9 cellular contexts compared by ENCODE assay signal in genomic region chr13:114235697-114236096, GRCh38. TPM values are rescaled to one million over a fixed set of nuclear protein-coding genes. Genes with fewer than 3 reads are reported as not detected.
DNase-seq lines count a peak whose midpoint lies in the region; ATAC-seq, FAIRE-seq and TF ChIP-seq lines count a peak whose summit lies in the region.
"Had no signal": no experiment of that assay in that cellular context is flagged by ENCODE, and none has a peak within 500 bp of the region (broad histone marks: within the 10 kb centered on the region; RNA-seq: fewer than 3 reads in every experiment).

No MANE protein-coding gene starts in this region.

- no peak for DNase-seq in activated CD4-positive, alpha-beta T cell treated with anti-CD3 and anti-CD28 coated beads, Interleukin-2, amount 10 ng/mL, durations not matched to agents 24 days and 14 days
- DNase-seq in activated CD4-positive, alpha-beta T cell treated with anti-CD3 and anti-CD28 coated beads for 4 hours = no peak
- no peak for DNase-seq in activated naive CD4-positive, alpha-beta T cell treated with anti-CD3 and anti-CD28 coated beads, Interleukin-2, amount 50 U/mL, for 72 hours (ENCODE audit: low spot score in 2 of 2)
- DNase-seq in kidney (no peak), testis (no peak), anterior cingulate cortex (lab: John Stamatoyannopoulos, UW) (no peak), SKM-1 (lab: John Stamatoyannopoulos, UW; ENCODE audit: unreplicated experiment) (no peak), MV-4-11 (lab: John Stamatoyannopoulos, UW) (no peak)

- peaks cover 4 to 24% of the 10 kb centered on the region in 2 donors for H3K36me3 ChIP-seq in kidney (ENCODE audit: control insufficient read depth in 1 of 2, insufficient read depth in 2 of 2, low read length in 2 of 2)
- no peaks in the 10 kb centered on the region for H3K36me3 ChIP-seq in testis (ENCODE audit: low read depth, missing control alignments)

- 7% methylated on average over 10 of the region's 10 CpGs for WGBS in testis, 2 donors

- TF ChIP-seq CTCF in kidney (IDR thresholded peaks at IDR 0.05; ENCODE audit: borderline replicate concordance, extremely low read depth, insufficient read depth) (no peak), testis (IDR thresholded peaks at IDR 0.05) (no peak)

- H3K36me3 Mint-ChIP-seq in activated CD4-positive, alpha-beta T cell treated with anti-CD3 and anti-CD28 coated beads, Interleukin-2, amount 10 ng/mL, durations not matched to agents 24 days and 14 days (ENCODE audit: low read depth) = peaks cover 34% of the 10 kb centered on the region
- peaks cover 28 to 29% of the 10 kb centered on the region in 2 donors for H3K36me3 Mint-ChIP-seq in activated naive CD4-positive, alpha-beta T cell treated with anti-CD3 and anti-CD28 coated beads, Interleukin-2, amount 50 U/mL, for 72 hours

- no peaks in the 10 kb centered on the region for H3K27me3 Mint-ChIP-seq in activated CD4-positive, alpha-beta T cell treated with anti-CD3 and anti-CD28 coated beads, Interleukin-2, amount 10 ng/mL, durations not matched to agents 24 days and 14 days

- no peaks in the 10 kb centered on the region for H3K9me3 ChIP-seq in kidney (ENCODE audit: control insufficient read depth in 1 of 2, low read length in 2 of 2)
- H3K9me3 ChIP-seq in testis = no peaks in the 10 kb centered on the region

- H3K27ac ChIP-seq in kidney (ENCODE audit: low read depth in 2 of 2, low read length in 2 of 2) = no peak overlapping the region
- H3K27ac ChIP-seq in testis = peak overlapping the region in 1 of 2 donors; percentile 86

- peak overlapping the region; percentile 68 to 74 for H3K4me3 ChIP-seq in kidney (ENCODE audit: low read length in 2 of 2)
- H3K4me3 ChIP-seq in testis = peak overlapping the region; percentile 88 to 96

- TF ChIP-seq POLR2A in testis (IDR thresholded peaks at IDR 0.05) = no peak

- peak overlapping the region; percentile 92 for H3K27ac Mint-ChIP-seq in activated CD4-positive, alpha-beta T cell treated with anti-CD3 and anti-CD28 coated beads, Interleukin-2, amount 10 ng/mL, durations not matched to agents 24 days and 14 days
- peak overlapping the region; percentile 85 to 92 for H3K27ac Mint-ChIP-seq in activated naive CD4-positive, alpha-beta T cell treated with anti-CD3 and anti-CD28 coated beads, Interleukin-2, amount 50 U/mL, for 72 hours

- peak overlapping the region; percentile 52 to 74 for H3K9ac ChIP-seq in kidney (ENCODE audit: low read length in 2 of 2)

- H3K4me3 Mint-ChIP-seq in activated CD4-positive, alpha-beta T cell treated with anti-CD3 and anti-CD28 coated beads, Interleukin-2, amount 10 ng/mL, durations not matched to agents 24 days and 14 days = peak overlapping the region; percentile 92

- ATAC-seq in activated naive CD4-positive, alpha-beta T cell treated with anti-CD3 and anti-CD28 coated beads, Interleukin-2, amount 50 U/mL, for 72 hours = no peak

- intact Hi-C loops in activated CD4-positive, alpha-beta T cell treated with anti-CD3 and anti-CD28 coated beads, Interleukin-2, amount 10 ng/mL, durations not matched to agents 24 days and 14 days (cut with micrococcal nuclease) = loop anchor here (1.0 to 2.0 kb wide), 6 partner anchors 46 to 745 kb away; partner anchors contain the start of genes DCUN1D2 and UPF3A
- intact Hi-C loops in kidney (cut with DNase I) = no loop called here
- intact Hi-C loops in testis (cut with DNase I; ENCODE audit: low total_unique reads) = no loop called here

- no peaks in the 10 kb centered on the region for H3K9me3 Mint-ChIP-seq in activated CD4-positive, alpha-beta T cell treated with anti-CD3 and anti-CD28 coated beads, Interleukin-2, amount 10 ng/mL, durations not matched to agents 24 days and 14 days
- peaks cover 0 to 4% of the 10 kb centered on the region in 2 donors for H3K9me3 Mint-ChIP-seq in activated naive CD4-positive, alpha-beta T cell treated with anti-CD3 and anti-CD28 coated beads, Interleukin-2, amount 50 U/mL, for 72 hours

- no peaks in the 10 kb centered on the region for H3K27me3 ChIP-seq in testis

- H3K4me1 Mint-ChIP-seq in activated CD4-positive, alpha-beta T cell treated with anti-CD3 and anti-CD28 coated beads, Interleukin-2, amount 10 ng/mL, durations not matched to agents 24 days and 14 days = peaks cover 17% of the 10 kb centered on the region

- no peak for FAIRE-seq in kidney (lab: Jason Lieb, UNC)
- FAIRE-seq: islet of Langerhans had no signal

- H3K4me1 ChIP-seq in kidney (ENCODE audit: control insufficient read depth in 1 of 2, insufficient read depth in 1 of 2, low read depth in 1 of 2, low read length in 2 of 2) (peaks cover 0 to 5% of the 10 kb centered on the region in 2 donors), testis (peaks cover 11% of the 10 kb centered on the region)

RNA-seq across cellular contexts. Expression of gene CDC16, which starts 1.0 kb away (rescaled TPM):
- total RNA-seq in activated CD4-positive, alpha-beta T cell treated with anti-CD3 and anti-CD28 coated beads, Interleukin-2, amount 10 ng/mL, durations not matched to agents 24 days and 14 days = 84.5 and 85.4 TPM in 2 replicates
- total RNA-seq in activated naive CD4-positive, alpha-beta T cell treated with anti-CD3 and anti-CD28 coated beads, Interleukin-2, amount 50 U/mL, for 72 hours = 100 to 1,000 TPM in 1 of 2 donors, 10 to 100 TPM in 1; 85.1 to 108 TPM
- total RNA-seq in kidney (57.7 TPM), testis (100 to 1,000 TPM in 1 of 2 donors, 10 to 100 TPM in 1; 88.1 to 110 TPM)
- polyA plus RNA-seq in kidney (ENCODE audit: insufficient read depth, low read depth, low replicate concordance) (49.3 TPM), testis (ENCODE audit: insufficient read depth, low read depth, low replicate concordance) (96.8 TPM)

RNA-seq across cellular contexts. Expression of gene UPF3A, which starts 45.7 kb away (rescaled TPM):
- 51.4 and 52.1 TPM in 2 replicates for total RNA-seq in activated CD4-positive, alpha-beta T cell treated with anti-CD3 and anti-CD28 coated beads, Interleukin-2, amount 10 ng/mL, durations not matched to agents 24 days and 14 days
- total RNA-seq in activated naive CD4-positive, alpha-beta T cell treated with anti-CD3 and anti-CD28 coated beads, Interleukin-2, amount 50 U/mL, for 72 hours = 10 to 100 TPM; 42.2 to 76.8 TPM
- 41.7 TPM for total RNA-seq in kidney
- 34.5 TPM for polyA plus RNA-seq in kidney (ENCODE audit: insufficient read depth, low read depth, low replicate concordance)
- 100 to 1,000 TPM in 1 of 2 donors, 10 to 100 TPM in 1; 88.0 to 112 TPM for total RNA-seq in testis
- 96.7 TPM for polyA plus RNA-seq in testis (ENCODE audit: insufficient read depth, low read depth, low replicate concordance)

RNA-seq across cellular contexts. Expression of gene CFAP97D2, which starts 56.6 kb away (rescaled TPM):
- not detected in 2 replicates for total RNA-seq in activated CD4-positive, alpha-beta T cell treated with anti-CD3 and anti-CD28 coated beads, Interleukin-2, amount 10 ng/mL, durations not matched to agents 24 days and 14 days
- total RNA-seq in activated naive CD4-positive, alpha-beta T cell treated with anti-CD3 and anti-CD28 coated beads, Interleukin-2, amount 50 U/mL, for 72 hours = not detected
- total RNA-seq in kidney = not detected
- not detected for polyA plus RNA-seq in kidney (ENCODE audit: insufficient read depth, low read depth, low replicate concordance)
- total RNA-seq in testis = 1 to 10 TPM; 1.5 to 2.3 TPM
- 2.7 TPM for polyA plus RNA-seq in testis (ENCODE audit: insufficient read depth, low read depth, low replicate concordance)
